16 cellular contexts compared by ENCODE assay signal in genomic region chr9:91486699-91487497, GRCh38.
A peak's percentile ranks its signal among the peaks of the same experiment; 100 is the strongest.
DNase-seq lines count a peak whose midpoint lies in the region; ATAC-seq lines count a peak whose summit lies in the region.
"Had no signal": no experiment of that assay in that cellular context is flagged by ENCODE, and none has a peak within 500 bp of the region (broad histone marks: within the 10 kb centered on the region; RNA-seq: fewer than 3 reads in every experiment).

No MANE protein-coding gene starts in this region.

- ATAC-seq in activated CD8-positive, alpha-beta memory T cell treated with anti-CD3 and anti-CD28 coated beads, Interleukin-2, amount 10 ng/mL, durations not matched to agents 7 days and 5 days: no peak

- CTCF ChIA-PET in activated CD8-positive, alpha-beta memory T cell treated with anti-CD3 and anti-CD28 coated beads, Interleukin-2, amount 10 ng/mL, durations not matched to agents 7 days and 5 days (lab: Charles Lee): no interaction called here

- H3K4me3 Mint-ChIP-seq in activated CD8-positive, alpha-beta memory T cell treated with anti-CD3 and anti-CD28 coated beads, Interleukin-2, amount 10 ng/mL, durations not matched to agents 7 days and 5 days: no peak overlapping the region

- no peaks in the 10 kb centered on the region for H3K9me3 Mint-ChIP-seq in activated CD8-positive, alpha-beta memory T cell treated with anti-CD3 and anti-CD28 coated beads, Interleukin-2, amount 10 ng/mL, durations not matched to agents 7 days and 5 days (ENCODE audit: low read depth)

- peaks cover 7% of the 10 kb centered on the region for H3K4me1 Mint-ChIP-seq in activated CD8-positive, alpha-beta memory T cell treated with anti-CD3 and anti-CD28 coated beads, Interleukin-2, amount 10 ng/mL, durations not matched to agents 7 days and 5 days

- intact Hi-C loops in posterior vena cava (cut with DNase I): no loop called here

- H3K27me3 Mint-ChIP-seq in activated CD8-positive, alpha-beta memory T cell treated with anti-CD3 and anti-CD28 coated beads, Interleukin-2, amount 10 ng/mL, durations not matched to agents 7 days and 5 days: peaks cover 33% of the 10 kb centered on the region

- DNase-seq in EL: peak; percentile 85
- DNase-seq in M059J (ENCODE audit: low read depth): peak; percentile 66
- peak; percentile 69 for DNase-seq in fibroblast of gingiva (ENCODE audit: low read depth)
- DNase-seq in posterior vena cava (ENCODE audit: low spot score): peak; percentile 86
- DNase-seq in HuH-7 (ENCODE audit: low spot score): no peak
- no peak for DNase-seq in activated CD8-positive, alpha-beta memory T cell treated with anti-CD3 and anti-CD28 coated beads, Interleukin-2, amount 10 ng/mL, durations not matched to agents 7 days and 5 days
- no peak for DNase-seq in NCI-H1417 treated with DMSO at 0.1 percent for 48 hours (lab: John Stamatoyannopoulos, UW)
- DNase-seq in NCI-H345 treated with DMSO at 0.1 percent for 48 hours (lab: John Stamatoyannopoulos, UW; ENCODE audit: unreplicated experiment): no peak
- DNase-seq: activated CD8-positive, alpha-beta memory T cell treated with anti-CD3 and anti-CD28 coated beads, Interleukin-2, amount 50 U/mL, for 48 hours; dorsolateral prefrontal cortex; NCI-H1436 treated with DMSO at 0.1 percent for 48 hours; NCI-H774; pancreas; stimulated activated CD4-positive, alpha-beta T cell treated with anti-CD3 and anti-CD28 coated beads, Interleukin-2, amount 100 ng/mL, for 48 hours; stimulated activated naive CD4-positive, alpha-beta T cell treated with Interleukin-2 at 50 U/mL for 16 hours; WERI-Rb-1 had no signal

- no peak overlapping the region for H3K27ac Mint-ChIP-seq in activated CD8-positive, alpha-beta memory T cell treated with anti-CD3 and anti-CD28 coated beads, Interleukin-2, amount 10 ng/mL, durations not matched to agents 7 days and 5 days

- H3K36me3 Mint-ChIP-seq in activated CD8-positive, alpha-beta memory T cell treated with anti-CD3 and anti-CD28 coated beads, Interleukin-2, amount 10 ng/mL, durations not matched to agents 7 days and 5 days: no peaks in the 10 kb centered on the region

Comparison
In these comparisons a context has a peak if more than half of its experiments do, and no peak if none do; other contexts are left out.
1. DNase-seq: peak in EL (single experiment), M059J (single experiment), fibroblast of gingiva (single experiment) and posterior vena cava (single experiment); none in HuH-7 (single experiment), activated CD8-positive, alpha-beta memory T cell treated with anti-CD3 and anti-CD28 coated beads, Interleukin-2, amount 10 ng/mL, durations not matched to agents 7 days and 5 days (single experiment), NCI-H1417 treated with DMSO at 0.1 percent for 48 hours (single experiment) and NCI-H345 treated with DMSO at 0.1 percent for 48 hours (single experiment).